ENCODE assay signal across 8 cellular contexts in genomic region chr3:71066849-71067261, GRCh38.
A peak's percentile ranks its signal among the peaks of the same experiment; 100 is the strongest.
DNase-seq lines count a peak whose midpoint lies in the region; ATAC-seq and TF ChIP-seq lines count a peak whose summit lies in the region.

No MANE protein-coding gene starts in this region.

- H3K4me1 Mint-ChIP-seq in effector memory CD8-positive, alpha-beta T cell (ENCODE audit: low read depth in 2 of 2) = peaks cover 29 to 45% of the 10 kb centered on the region in 2 donors

- H3K9me3 ChIP-seq in BLaER1 (no peaks in the 10 kb centered on the region), thyroid gland (no peaks in the 10 kb centered on the region)

- WGBS in thyroid gland, 2 donors = 37 to 52% methylated on average over 3 of the region's 3 CpGs

- H3K4me3 ChIP-seq in BLaER1 (no peak overlapping the region), NB4 (ENCODE audit: low read depth, low read length) (peak overlapping the region; percentile 27), thyroid gland (replicated peaks in 1 of 3) (no peak overlapping the region)

- H3K27me3 ChIP-seq in BLaER1 = peaks cover 65% of the 10 kb centered on the region
- H3K27me3 ChIP-seq in thyroid gland = no peaks in the 10 kb centered on the region

- peaks cover 14% of the 10 kb centered on the region for H3K36me3 Mint-ChIP-seq in effector memory CD8-positive, alpha-beta T cell (ENCODE audit: insufficient read depth)

- no peak overlapping the region for H3K9ac ChIP-seq in BLaER1

- H3K27ac ChIP-seq in BLaER1 = no peak overlapping the region
- H3K27ac ChIP-seq in thyroid gland = peak overlapping the region; percentile 93 to 99 (median 95)

- H3K27ac Mint-ChIP-seq in effector memory CD8-positive, alpha-beta T cell = no peak overlapping the region

- DNase-seq in NB4 (ENCODE audit: low read depth) = peak; percentile 80
- peak; percentile 42 for DNase-seq in activated T-helper 9 cell treated with anti-CD3 and anti-CD28 coated beads, Interleukin-2, amount 50 U/mL, for 16 hours (ENCODE audit: low read depth)
- DNase-seq in iris pigment epithelial cell (ENCODE audit: low read depth) = peak; percentile 74
- no peak for DNase-seq in thyroid gland
- DNase-seq in effector memory CD8-positive, alpha-beta T cell = no peak
- DNase-seq in NCI-H526 treated with DMSO at 0.1 percent for 48 hours (lab: John Stamatoyannopoulos, UW) = no peak
- no peak for DNase-seq in iPS-NIHi7 (ENCODE audit: extremely low spot score)

- TF ChIP-seq CTCF in NB4 (IDR thresholded peaks at IDR 0.05; ENCODE audit: low read depth, low read length) (no peak), thyroid gland (IDR thresholded peaks at IDR 0.05) (no peak)

- H3K27me3 Mint-ChIP-seq in effector memory CD8-positive, alpha-beta T cell = no peaks in the 10 kb centered on the region

- ATAC-seq in effector memory CD8-positive, alpha-beta T cell (replicated peaks) = no peak

- no peak for TF ChIP-seq POLR2A in NB4 (IDR thresholded peaks at IDR 0.05; ENCODE audit: extremely low read depth, insufficient read length)
- no peak for TF ChIP-seq POLR2A in thyroid gland (IDR thresholded peaks at IDR 0.05)

- H3K9me3 Mint-ChIP-seq in effector memory CD8-positive, alpha-beta T cell = no peaks in the 10 kb centered on the region

- H3K36me3 ChIP-seq in BLaER1 (no peaks in the 10 kb centered on the region), thyroid gland (no peaks in the 10 kb centered on the region)

- H3K4me1 ChIP-seq in BLaER1 = peaks cover 53% of the 10 kb centered on the region
- peaks cover 48% of the 10 kb centered on the region in 2 donors for H3K4me1 ChIP-seq in thyroid gland

- peaks cover 100% of the 10 kb centered on the region for H4K20me1 ChIP-seq in BLaER1

- peak overlapping the region; percentile 89 for H3K4me2 ChIP-seq in BLaER1

- intact Hi-C loops in thyroid gland (cut with DNase I) = no loop called here

- no peak overlapping the region for H3K4me3 Mint-ChIP-seq in effector memory CD8-positive, alpha-beta T cell

Comparison
In these comparisons a context has a peak if more than half of its experiments do, and no peak if none do; other contexts are left out.
1. DNase-seq: peak in NB4 (single experiment), activated T-helper 9 cell treated with anti-CD3 and anti-CD28 coated beads, Interleukin-2, amount 50 U/mL, for 16 hours (single experiment) and iris pigment epithelial cell (single experiment); none in thyroid gland (0 of 2), effector memory CD8-positive, alpha-beta T cell (0 of 3), NCI-H526 treated with DMSO at 0.1 percent for 48 hours (single experiment) and iPS-NIHi7 (single experiment).